Comparison of ENCODE assay signal across 12 cellular contexts in the genomic region with DNA sequence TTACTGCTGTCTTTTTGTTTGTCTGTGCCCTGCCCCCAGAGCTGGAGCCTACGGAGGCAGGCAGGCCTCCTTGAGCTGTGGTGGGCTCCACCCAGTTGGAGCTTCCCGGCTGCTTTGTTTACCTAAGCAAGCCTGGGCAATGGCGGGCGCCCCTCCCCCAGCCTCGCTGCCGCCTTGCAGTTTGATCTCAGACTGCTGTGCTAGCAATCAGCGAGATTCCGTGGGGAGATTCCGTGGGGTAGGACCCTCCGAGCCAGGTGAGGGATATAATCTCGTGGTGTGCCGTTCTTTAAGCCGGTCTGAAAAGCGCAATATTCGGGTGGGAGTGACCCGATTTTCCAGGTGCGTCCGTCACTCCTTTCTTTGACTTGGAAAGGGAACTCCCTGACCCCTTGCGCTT. TPM values are rescaled to one million over a fixed set of nuclear protein-coding genes. Genes with fewer than 3 reads are reported as not detected.
"Had no signal": no experiment of that assay in that cellular context is flagged by ENCODE, and none has a peak within 500 bp of the region (broad histone marks: within the 10 kb centered on the region; RNA-seq: fewer than 3 reads in every experiment).

No MANE protein-coding gene starts in this region.

RNA-seq across cellular contexts. Expression of gene GRK7, which starts 0.7 kb away (rescaled TPM):
- total RNA-seq: activated B cell treated with CpG ODN at 0.5 μM for 24 hours; activated CD4-positive, alpha-beta memory T cell treated with anti-CD3 and anti-CD28 coated beads for 36 hours; activated naive CD4-positive, alpha-beta T cell treated with anti-CD3 and anti-CD28 coated beads for 36 hours; activated naive CD4-positive, alpha-beta T cell treated with anti-CD3 and anti-CD28 coated beads, Interleukin-2, amount 50 U/mL, for 72 hours; activated T-cell treated with anti-CD3 and anti-CD28 coated beads, Interleukin-2, amount 50 U/mL, for 4 hours; activated T-helper 1 cell treated with anti-CD3 and anti-CD28 coated beads, Interleukin-12 subunit alpha, Interleukin-12 subunit beta, Interleukin-2, Interleukin-4 antibody, amounts not matched to agents 30 ng/mL and 10 ng/mL and 1 ng/mL, durations not matched to agents 14 hours and 24 hours and 36 hours; astrocyte; body of pancreas; MCF 10A; Peyer's patch; Right ventricle myocardium inferior; SK-MEL-5 had no signal
